Comparison of ENCODE assay signal across 1 cellular context in the genomic region with DNA sequence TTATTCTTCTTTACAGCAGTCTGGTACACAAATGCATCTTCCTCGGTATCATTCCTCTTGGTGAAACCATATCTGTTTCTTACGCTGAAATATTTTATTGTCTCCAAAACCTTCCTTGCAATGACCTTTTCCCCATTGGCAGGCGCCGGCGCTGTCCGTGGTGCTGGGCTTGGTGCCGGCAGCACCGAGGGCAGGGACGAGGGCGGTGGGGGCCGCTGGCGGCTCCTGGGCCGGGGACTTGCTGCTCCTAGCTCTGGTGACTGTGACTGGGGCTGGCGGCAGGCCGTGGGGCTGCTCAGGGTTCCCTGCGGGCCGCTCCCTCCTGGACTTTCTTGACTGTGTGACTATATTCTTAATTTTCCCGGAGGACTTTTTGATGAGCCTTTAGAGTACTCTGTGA.
TF ChIP-seq lines count a peak whose summit lies in the region.

No MANE protein-coding gene starts in this region.

TF ChIP-seq in A549, 52 proteins besides CTCF, POLR2A, EP300 and RAD21 (continued from another document):
- TF ChIP-seq, protein P1, sequence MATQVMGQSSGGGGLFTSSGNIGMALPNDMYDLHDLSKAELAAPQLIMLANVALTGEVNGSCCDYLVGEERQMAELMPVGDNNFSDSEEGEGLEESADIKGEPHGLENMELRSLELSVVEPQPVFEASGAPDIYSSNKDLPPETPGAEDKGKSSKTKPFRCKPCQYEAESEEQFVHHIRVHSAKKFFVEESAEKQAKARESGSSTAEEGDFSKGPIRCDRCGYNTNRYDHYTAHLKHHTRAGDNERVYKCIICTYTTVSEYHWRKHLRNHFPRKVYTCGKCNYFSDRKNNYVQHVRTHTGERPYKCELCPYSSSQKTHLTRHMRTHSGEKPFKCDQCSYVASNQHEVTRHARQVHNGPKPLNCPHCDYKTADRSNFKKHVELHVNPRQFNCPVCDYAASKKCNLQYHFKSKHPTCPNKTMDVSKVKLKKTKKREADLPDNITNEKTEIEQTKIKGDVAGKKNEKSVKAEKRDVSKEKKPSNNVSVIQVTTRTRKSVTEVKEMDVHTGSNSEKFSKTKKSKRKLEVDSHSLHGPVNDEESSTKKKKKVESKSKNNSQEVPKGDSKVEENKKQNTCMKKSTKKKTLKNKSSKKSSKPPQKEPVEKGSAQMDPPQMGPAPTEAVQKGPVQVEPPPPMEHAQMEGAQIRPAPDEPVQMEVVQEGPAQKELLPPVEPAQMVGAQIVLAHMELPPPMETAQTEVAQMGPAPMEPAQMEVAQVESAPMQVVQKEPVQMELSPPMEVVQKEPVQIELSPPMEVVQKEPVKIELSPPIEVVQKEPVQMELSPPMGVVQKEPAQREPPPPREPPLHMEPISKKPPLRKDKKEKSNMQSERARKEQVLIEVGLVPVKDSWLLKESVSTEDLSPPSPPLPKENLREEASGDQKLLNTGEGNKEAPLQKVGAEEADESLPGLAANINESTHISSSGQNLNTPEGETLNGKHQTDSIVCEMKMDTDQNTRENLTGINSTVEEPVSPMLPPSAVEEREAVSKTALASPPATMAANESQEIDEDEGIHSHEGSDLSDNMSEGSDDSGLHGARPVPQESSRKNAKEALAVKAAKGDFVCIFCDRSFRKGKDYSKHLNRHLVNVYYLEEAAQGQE (IDR thresholded peaks at IDR 0.05) = peak; percentile 94
